In genomic region chr11:48019597-48019996, GRCh38 we compare ENCODE assay signal across 1 cellular context.
TF ChIP-seq lines count a peak whose summit lies in the region.

No MANE protein-coding gene starts in this region.

TF ChIP-seq in K562, 482 proteins besides CTCF, POLR2A, EP300 and RAD21 (continued from another document):
- no peak for TF ChIP-seq PBX2 (CRISPR knock-in tag; IDR thresholded peaks at IDR 0.05; ENCODE audit: low read depth)
- 0 out of 2 replicates have a peak, but pooled peaks have one; percentile 9 for TF ChIP-seq PBX2 (tag; conservative IDR thresholded peaks at IDR 0.05; ENCODE audit: low read depth)
- no peak for TF ChIP-seq ZNF707 (CRISPR knock-in tag; conservative IDR thresholded peaks at IDR 0.05)
- no peak for TF ChIP-seq SETDB1 (IDR thresholded peaks at IDR 0.05; ENCODE audit: low read length)
- no peak for TF ChIP-seq ETV1 (tag; conservative IDR thresholded peaks at IDR 0.05; ENCODE audit: low read depth)
- TF ChIP-seq RB1 (IDR thresholded peaks at IDR 0.05; ENCODE audit: low read depth): no peak
- TF ChIP-seq ID3 (CRISPR knock-in tag; IDR thresholded peaks at IDR 0.05): no peak
- TF ChIP-seq ID3 (tag; IDR thresholded peaks at IDR 0.05): no peak
- no peak for TF ChIP-seq ZNF699 (CRISPR knock-in tag; IDR thresholded peaks at IDR 0.05; ENCODE audit: insufficient replicate concordance)
- TF ChIP-seq ZNF224 (CRISPR knock-in tag; IDR thresholded peaks at IDR 0.05): no peak
- no peak for TF ChIP-seq SMARCE1 (IDR thresholded peaks at IDR 0.05)
- TF ChIP-seq RFX1 (IDR thresholded peaks at IDR 0.05): no peak
- TF ChIP-seq ZMIZ1 (IDR thresholded peaks at IDR 0.05; ENCODE audit: low read depth in 2 of 2, low read length in 2 of 2): no peak
- no peak for TF ChIP-seq STAT6 (CRISPR knock-in tag; IDR thresholded peaks at IDR 0.05)
- peak; percentile 36; the same call in 1 of the 2 replicates for TF ChIP-seq CBFA2T3 (IDR thresholded peaks at IDR 0.05)
- TF ChIP-seq HNRNPH1 (optimal IDR thresholded peaks at IDR 0.05; ENCODE audit: low read depth, low read length): no peak
- TF ChIP-seq NFIC (IDR thresholded peaks at IDR 0.05): no peak
- TF ChIP-seq HNRNPK (IDR thresholded peaks at IDR 0.05; ENCODE audit: low read depth, low read length, poor library complexity, severe bottlenecking): no peak
- TF ChIP-seq ARID1B (IDR thresholded peaks at IDR 0.05): peak; percentile 41
- no peak for TF ChIP-seq ZC3H8 (IDR thresholded peaks at IDR 0.05)
- TF ChIP-seq MEIS2 (IDR thresholded peaks at IDR 0.05; ENCODE audit: partially characterized antibody): peak; percentile 31
- no peak for TF ChIP-seq HCFC1 (IDR thresholded peaks at IDR 0.05; ENCODE audit: low read depth, low read length)
- TF ChIP-seq NUFIP1 (IDR thresholded peaks at IDR 0.05; ENCODE audit: partially characterized antibody): no peak
- TF ChIP-seq CBFA2T2 (conservative IDR thresholded peaks at IDR 0.05): 0 out of 2 replicates have a peak, but pooled peaks have one; percentile 4
- peak; percentile 35; the same call in 1 of the 2 replicates for TF ChIP-seq TAL1 (IDR thresholded peaks at IDR 0.05)
- TF ChIP-seq HNRNPL (IDR thresholded peaks at IDR 0.05; ENCODE audit: low read depth, low read length): no peak
- TF ChIP-seq HES1 (IDR thresholded peaks at IDR 0.05; ENCODE audit: low read depth): no peak
- TF ChIP-seq ZBTB8A (IDR thresholded peaks at IDR 0.05; ENCODE audit: partially characterized antibody): no peak
- TF ChIP-seq MLX (CRISPR knock-in tag; conservative IDR thresholded peaks at IDR 0.05): no peak
- TF ChIP-seq KLF13 (tag; IDR thresholded peaks at IDR 0.05; ENCODE audit: borderline replicate concordance, low read depth): no peak
- TF ChIP-seq GATAD2B (IDR thresholded peaks at IDR 0.05; ENCODE audit: borderline replicate concordance): no peak
- no peak for TF ChIP-seq ZNF318 (IDR thresholded peaks at IDR 0.05; ENCODE audit: borderline replicate concordance in 1 of 2, low read depth in 1 of 2)
- no peak for TF ChIP-seq DACH1 (IDR thresholded peaks at IDR 0.05; ENCODE audit: partially characterized antibody)
- peak in 1 of 2 experiments; percentile 53; a peak in 1 of 4 replicates for TF ChIP-seq FOXA3 (CRISPR knock-in tag; conservative IDR thresholded peaks at IDR 0.05 in 1 of 2, IDR thresholded peaks at IDR 0.05 in 1 of 2)
- TF ChIP-seq TCF7L2 (IDR thresholded peaks at IDR 0.05; ENCODE audit: low read depth, low read length): no peak
- no peak for TF ChIP-seq REST (CRISPR knock-in tag; IDR thresholded peaks at IDR 0.05; ENCODE audit: low read depth)
TF ChIP-seq in K562: peak in this region for 7.
